9 cellular contexts compared by ENCODE assay signal in genomic region chr17:47275245-47275984, GRCh38. TPM values are rescaled to one million over a fixed set of nuclear protein-coding genes. Genes with fewer than 3 reads are reported as not detected.
DNase-seq lines count a peak whose midpoint lies in the region; ATAC-seq, FAIRE-seq and TF ChIP-seq lines count a peak whose summit lies in the region.
"Had no signal": no experiment of that assay in that cellular context is flagged by ENCODE, and none has a peak within 500 bp of the region (broad histone marks: within the 10 kb centered on the region; RNA-seq: fewer than 3 reads in every experiment).

No MANE protein-coding gene starts in this region.

- H3K27me3 ChIP-seq in ectodermal cell (ENCODE audit: control insufficient read depth, insufficient read depth, low read length, poor library complexity, severe bottlenecking) = no peaks in the 10 kb centered on the region
- no peaks in the 10 kb centered on the region for H3K27me3 ChIP-seq in lung (ENCODE audit: control insufficient read depth, insufficient read depth)
- no peaks in the 10 kb centered on the region for H3K27me3 ChIP-seq in small intestine (ENCODE audit: control insufficient read depth in 2 of 2, insufficient read depth in 2 of 2, low read length in 2 of 2)

- no peaks in the 10 kb centered on the region for H3K36me3 ChIP-seq in ectodermal cell (ENCODE audit: control insufficient read depth, insufficient read depth, low read length)
- H3K36me3 ChIP-seq in lung (ENCODE audit: control insufficient read depth in 2 of 2, insufficient read depth in 2 of 2, low read length in 2 of 2) = no peaks in the 10 kb centered on the region
- H3K36me3 ChIP-seq in small intestine (ENCODE audit: control insufficient read depth in 2 of 2, insufficient read depth in 2 of 2, low read length in 2 of 2) = no peaks in the 10 kb centered on the region

- TF ChIP-seq CTCF in lung (IDR thresholded peaks at IDR 0.05; ENCODE audit: control extremely low read depth, extremely low read depth) = no peak

- H3K9me3 ChIP-seq in ectodermal cell (ENCODE audit: control insufficient read depth, low read length) = no peaks in the 10 kb centered on the region
- no peaks in the 10 kb centered on the region for H3K9me3 ChIP-seq in lung (ENCODE audit: control insufficient read depth in 2 of 2, insufficient read depth in 1 of 2, low read length in 1 of 2)
- no peaks in the 10 kb centered on the region for H3K9me3 ChIP-seq in small intestine (ENCODE audit: control insufficient read depth, low read depth)

- 6 to 8% methylated on average over 12 to 13 of the region's 13 CpGs for WGBS in ectodermal cell, 2 experiments
- 50 to 59% methylated on average over 13 of the region's 13 CpGs for WGBS in lung, 2 donors
- 47 to 62% (median 57%) methylated on average over 13 of the region's 13 CpGs for WGBS in small intestine, 3 donors

- ATAC-seq in lung (ENCODE audit: insufficient read depth, low FRiP score) = no peak
- no peak for ATAC-seq in HG03565 (IDR thresholded peaks at IDR 0.05; ENCODE audit: unreplicated experiment)
- ATAC-seq: activated CD8-positive, alpha-beta T cell treated with anti-CD3 and anti-CD28 coated beads for 36 hours had no signal

- peak; percentile 35 for DNase-seq in NCI-H2227 treated with DMSO at 0.1 percent for 48 hours (lab: John Stamatoyannopoulos, UW)
- peak; percentile 56 for DNase-seq in lung (ENCODE audit: low spot score)
- DNase-seq in ureter (ENCODE audit: low spot score) = peak; percentile 87
- no peak for DNase-seq in GM19240 (ENCODE audit: insufficient read length, low spot score)
- DNase-seq in stimulated activated CD4-positive, alpha-beta T cell treated with anti-CD3 and anti-CD28 coated beads, Interleukin-2, amount 100 ng/mL, for 48 hours = no peak
- no peak for DNase-seq in small intestine
- DNase-seq: activated CD8-positive, alpha-beta T cell treated with anti-CD3 and anti-CD28 coated beads for 36 hours had no signal

- FAIRE-seq in small intestine (lab: Jason Lieb, UNC) = no peak

- H3K4me1 ChIP-seq in ectodermal cell (ENCODE audit: control insufficient read depth, insufficient read depth, low read length) (peaks cover 27% of the 10 kb centered on the region), lung (ENCODE audit: control insufficient read depth in 2 of 2, insufficient read depth in 2 of 2, low read length in 2 of 2) (peaks cover 22 to 29% of the 10 kb centered on the region in 2 donors), small intestine (ENCODE audit: control insufficient read depth in 2 of 2, insufficient read depth in 1 of 2, low read depth in 1 of 2, low read length in 1 of 2) (peaks cover 0 to 25% of the 10 kb centered on the region in 2 donors)

- H3K4me3 ChIP-seq in ectodermal cell (ENCODE audit: insufficient read depth, low read depth, low read length) = peak overlapping the region; percentile 3
- no peak overlapping the region for H3K4me3 ChIP-seq in lung
- H3K4me3 ChIP-seq in small intestine (ENCODE audit: low read depth in 1 of 2, low read length in 2 of 2) = no peak overlapping the region

- H3K27ac ChIP-seq in ectodermal cell (ENCODE audit: insufficient read depth, low read depth, low read length, poor library complexity, severe bottlenecking) = no peak overlapping the region
- peak overlapping the region; percentile 30 to 74 for H3K27ac ChIP-seq in lung (ENCODE audit: low read depth in 1 of 2, low read length in 1 of 2)
- H3K27ac ChIP-seq in small intestine (ENCODE audit: low read depth in 1 of 2, low read length in 1 of 2) = peak overlapping the region in 1 of 2 donors; percentile 84

RNA-seq across cellular contexts. Expression of gene ITGB3, which starts 21.8 kb away (rescaled TPM):
- polyA plus RNA-seq in ectodermal cell (2013, experiment 1 of 4) = 0.13 TPM
- not detected for polyA plus RNA-seq in ectodermal cell (2013, experiment 2 of 4)
- 0.27 TPM for polyA plus RNA-seq in ectodermal cell (2013, experiment 3 of 4)
- 0.32 TPM for polyA plus RNA-seq in ectodermal cell (2013, experiment 4 of 4)
- 10 to 100 TPM in 1 of 2 donors, 1 to 10 TPM in 1; 9.6 to 15.9 TPM for total RNA-seq in lung
- 1 to 10 TPM; 1.3 to 5.7 TPM for polyA plus RNA-seq in lung
- 13.2 TPM for total RNA-seq in ureter
- 1 to 10 TPM in 1 of 3 donors, under 1 TPM in 2; 0.54 to 4.8 (median 0.67) TPM for polyA plus RNA-seq in small intestine
- total RNA-seq: activated CD8-positive, alpha-beta T cell treated with anti-CD3 and anti-CD28 coated beads for 36 hours had no signal

RNA-seq across cellular contexts. Expression of gene EFCAB13, which starts 48.3 kb away (rescaled TPM):
- 2.5 TPM for polyA plus RNA-seq in ectodermal cell (2013, experiment 1 of 4)
- 1.7 TPM for polyA plus RNA-seq in ectodermal cell (2013, experiment 2 of 4)
- polyA plus RNA-seq in ectodermal cell (2013, experiment 3 of 4) = 1.4 TPM
- polyA plus RNA-seq in ectodermal cell (2013, experiment 4 of 4) = 1.6 TPM
- total RNA-seq in lung = 10 to 100 TPM in 1 of 2 donors, 1 to 10 TPM in 1; 5.6 to 21.4 TPM
- polyA plus RNA-seq in lung = 1 to 10 TPM in 1 of 2 donors, under 1 TPM in 1; 0.56 to 1.7 TPM
- total RNA-seq in ureter = 15.4 TPM
- polyA plus RNA-seq in small intestine = 1 to 10 TPM in 1 of 3 donors, under 1 TPM in 2; 0.54 to 1.1 (median 0.67) TPM

Comparison
In these comparisons a context has a peak if more than half of its experiments do, and no peak if none do; other contexts are left out.
1. DNase-seq: peak in NCI-H2227 treated with DMSO at 0.1 percent for 48 hours (single experiment), lung (single experiment) and ureter (single experiment); none in GM19240 (single experiment), stimulated activated CD4-positive, alpha-beta T cell treated with anti-CD3 and anti-CD28 coated beads, Interleukin-2, amount 100 ng/mL, for 48 hours (0 of 2) and small intestine (single experiment).